ENCODE assay signal across 13 cellular contexts in genomic region chrX:39802906-39803305, GRCh38.
DNase-seq lines count a peak whose midpoint lies in the region; TF ChIP-seq lines count a peak whose summit lies in the region.
"Had no signal": no experiment of that assay in that cellular context is flagged by ENCODE, and none has a peak within 500 bp of the region (broad histone marks: within the 10 kb centered on the region; RNA-seq: fewer than 3 reads in every experiment).

No MANE protein-coding gene starts in this region.

- H3K27ac Mint-ChIP-seq in activated naive CD4-positive, alpha-beta T cell treated with anti-CD3 and anti-CD28 coated beads for 36 hours = no peak overlapping the region
- H3K27ac Mint-ChIP-seq: B cell; CD8-positive, alpha-beta T cell; GM23338; HFFc6; IgD-negative memory B cell had no signal

- no peak overlapping the region for H3K4me3 Mint-ChIP-seq in activated naive CD4-positive, alpha-beta T cell treated with anti-CD3 and anti-CD28 coated beads for 36 hours
- H3K4me3 Mint-ChIP-seq: B cell; CD8-positive, alpha-beta T cell; GM23338; HFFc6; IgD-negative memory B cell had no signal

- no peak overlapping the region for H2BK15ac ChIP-seq in neuronal stem cell (ENCODE audit: low read length)

- no peaks in the 10 kb centered on the region for H3K27me3 Mint-ChIP-seq in activated naive CD4-positive, alpha-beta T cell treated with anti-CD3 and anti-CD28 coated beads for 36 hours (ENCODE audit: low read depth)

- H2BK5ac ChIP-seq in neuronal stem cell (ENCODE audit: low read length) = no peak overlapping the region

- TF ChIP-seq CTCF in foreskin fibroblast (IDR thresholded peaks at IDR 0.05; ENCODE audit: low read depth, low read length) = no peak

- no peak overlapping the region for H2BK120ac ChIP-seq in neuronal stem cell (ENCODE audit: low read depth, low read length)

- H3K9ac ChIP-seq in HUES6 (ENCODE audit: low read length) (no peak overlapping the region), neuronal stem cell (ENCODE audit: low read depth, low read length, poor library complexity) (no peak overlapping the region)
- H3K9ac ChIP-seq: BLaER1 treated with 17β-estradiol and CSF1 and Interleukin-3, amounts not matched to agents 10 nM and 100 nM had no signal

- H3K9me3 ChIP-seq in HUES6 (ENCODE audit: control insufficient read depth, insufficient read depth, low read depth, low read length) = peaks cover 4% of the 10 kb centered on the region; the same call in 1 of the 2 replicates
- H3K9me3 ChIP-seq in neuronal stem cell (replicated peaks in 1 of 2; ENCODE audit: control insufficient read depth in 2 of 2, insufficient read depth in 1 of 2, low read depth in 1 of 2, low read length in 2 of 2) = no peaks in the 10 kb centered on the region

- H3K36me3 ChIP-seq in HUES6 (ENCODE audit: control insufficient read depth, insufficient read depth, low read length) (no peaks in the 10 kb centered on the region), neuronal stem cell (replicated peaks in 1 of 2; ENCODE audit: control insufficient read depth in 2 of 2, insufficient read depth in 2 of 2, low read length in 2 of 2) (no peaks in the 10 kb centered on the region)
- H3K36me3 ChIP-seq: BLaER1 treated with 17β-estradiol and CSF1 and Interleukin-3, amounts not matched to agents 10 nM and 100 nM had no signal

- H3K79me1 ChIP-seq in neuronal stem cell (ENCODE audit: low read depth, low read length) = no peaks in the 10 kb centered on the region

- H3K9me3 Mint-ChIP-seq in activated naive CD4-positive, alpha-beta T cell treated with anti-CD3 and anti-CD28 coated beads for 36 hours = no peaks in the 10 kb centered on the region
- H3K9me3 Mint-ChIP-seq: CD8-positive, alpha-beta T cell; GM23338; HFFc6 had no signal

- H3K14ac ChIP-seq in neuronal stem cell (ENCODE audit: low read length) = no peak overlapping the region

- intact Hi-C loops in activated naive CD4-positive, alpha-beta T cell treated with anti-CD3 and anti-CD28 coated beads for 36 hours (cut with micrococcal nuclease) = no loop called here

- WGBS in neuronal stem cell (ENCODE audit: extremely low coverage in 2 of 2, insufficient read length in 2 of 2, insufficient replicate concordance in 1 of 2), 2 donors = no CpG with 5 or more reads among the region's 10 CpGs

- no peaks in the 10 kb centered on the region for H3K36me3 Mint-ChIP-seq in activated naive CD4-positive, alpha-beta T cell treated with anti-CD3 and anti-CD28 coated beads for 36 hours (ENCODE audit: low read depth)
- H3K36me3 Mint-ChIP-seq: CD8-positive, alpha-beta T cell; IgD-negative memory B cell had no signal

- H2BK12ac ChIP-seq in neuronal stem cell (ENCODE audit: low read length) = no peak overlapping the region

- H3K27ac ChIP-seq in HUES6 (ENCODE audit: low read depth, low read length) (peak overlapping the region; percentile 10; the same call in 1 of the 2 replicates), neuronal stem cell (replicated peaks; ENCODE audit: low read length) (no peak overlapping the region)
- H3K27ac ChIP-seq: BLaER1 treated with 17β-estradiol and CSF1 and Interleukin-3, amounts not matched to agents 10 nM and 100 nM had no signal

- H3K23ac ChIP-seq in neuronal stem cell (ENCODE audit: low read depth, low read length, poor library complexity) = no peak overlapping the region

- H3K4me1 ChIP-seq in HUES6 (ENCODE audit: control insufficient read depth, insufficient read depth, low read length) = peaks cover 20% of the 10 kb centered on the region
- H3K4me1 ChIP-seq in neuronal stem cell (ENCODE audit: control insufficient read depth in 2 of 2, insufficient read depth in 1 of 2, low read depth in 1 of 2, low read length in 2 of 2) = peaks cover 0 to 3% of the 10 kb centered on the region in 2 donors
- H3K4me1 ChIP-seq: BLaER1 treated with 17β-estradiol and CSF1 and Interleukin-3, amounts not matched to agents 10 nM and 100 nM had no signal

- CTCF ChIA-PET in activated naive CD4-positive, alpha-beta T cell treated with anti-CD3 and anti-CD28 coated beads for 36 hours (lab: Charles Lee) = no interaction called here

- DNase-seq in left kidney (ENCODE audit: low read depth, low spot score) (peak; percentile 68), neuronal stem cell (ENCODE audit: low spot score) (no peak), foreskin fibroblast (no peak), DMS 273 treated with DMSO at 0.1 percent for 48 hours (lab: John Stamatoyannopoulos, UW) (no peak)
- DNase-seq in activated naive CD4-positive, alpha-beta T cell treated with anti-CD3 and anti-CD28 coated beads for 36 hours = no peak
- DNase-seq: CD8-positive, alpha-beta T cell; GDM1; HFFc6 had no signal

- H3K27me3 ChIP-seq in HUES6 (ENCODE audit: control insufficient read depth, insufficient read depth, low read length) = no peaks in the 10 kb centered on the region
- no peaks in the 10 kb centered on the region for H3K27me3 ChIP-seq in neuronal stem cell (ENCODE audit: control insufficient read depth in 3 of 3, insufficient read depth in 3 of 3, low read depth in 1 of 3, low read length in 3 of 3)

- H2AK5ac ChIP-seq in neuronal stem cell (ENCODE audit: low read depth, low read length) = no peak overlapping the region

- no peak overlapping the region for H3K4ac ChIP-seq in neuronal stem cell (ENCODE audit: low read length)

- peak overlapping the region; percentile 26 for H2AFZ ChIP-seq in neuronal stem cell (ENCODE audit: low read length)

- no peak overlapping the region for H4K91ac ChIP-seq in neuronal stem cell (ENCODE audit: low read depth, low read length, poor library complexity)

- H3K18ac ChIP-seq in neuronal stem cell (ENCODE audit: low read length) = no peak overlapping the region

- H4K8ac ChIP-seq in neuronal stem cell (ENCODE audit: low read depth, low read length) = no peak overlapping the region

- H3K4me3 ChIP-seq in HUES6 (ENCODE audit: low read depth, low read length) = no peak overlapping the region
- no peak overlapping the region for H3K4me3 ChIP-seq in neuronal stem cell (ENCODE audit: low read length in 2 of 2)
- H3K4me3 ChIP-seq in foreskin fibroblast (ENCODE audit: low read depth in 1 of 2, low read length in 2 of 2) = no peak overlapping the region
- H3K4me3 ChIP-seq: BLaER1 treated with 17β-estradiol and CSF1 and Interleukin-3, amounts not matched to agents 10 nM and 100 nM; GM23338 had no signal

- no peak overlapping the region for H3K4me2 ChIP-seq in neuronal stem cell (ENCODE audit: insufficient read depth, low read length, poor library complexity, severe bottlenecking)
- H3K4me2 ChIP-seq: BLaER1 treated with 17β-estradiol and CSF1 and Interleukin-3, amounts not matched to agents 10 nM and 100 nM; GM23338 had no signal

- H3K4me1 Mint-ChIP-seq in activated naive CD4-positive, alpha-beta T cell treated with anti-CD3 and anti-CD28 coated beads for 36 hours (ENCODE audit: low read depth) = peaks cover 6% of the 10 kb centered on the region
- H3K4me1 Mint-ChIP-seq: B cell, IgD-negative memory B cell had no signal
